Comparison of ENCODE assay signal across 10 cellular contexts in the genomic region with DNA sequence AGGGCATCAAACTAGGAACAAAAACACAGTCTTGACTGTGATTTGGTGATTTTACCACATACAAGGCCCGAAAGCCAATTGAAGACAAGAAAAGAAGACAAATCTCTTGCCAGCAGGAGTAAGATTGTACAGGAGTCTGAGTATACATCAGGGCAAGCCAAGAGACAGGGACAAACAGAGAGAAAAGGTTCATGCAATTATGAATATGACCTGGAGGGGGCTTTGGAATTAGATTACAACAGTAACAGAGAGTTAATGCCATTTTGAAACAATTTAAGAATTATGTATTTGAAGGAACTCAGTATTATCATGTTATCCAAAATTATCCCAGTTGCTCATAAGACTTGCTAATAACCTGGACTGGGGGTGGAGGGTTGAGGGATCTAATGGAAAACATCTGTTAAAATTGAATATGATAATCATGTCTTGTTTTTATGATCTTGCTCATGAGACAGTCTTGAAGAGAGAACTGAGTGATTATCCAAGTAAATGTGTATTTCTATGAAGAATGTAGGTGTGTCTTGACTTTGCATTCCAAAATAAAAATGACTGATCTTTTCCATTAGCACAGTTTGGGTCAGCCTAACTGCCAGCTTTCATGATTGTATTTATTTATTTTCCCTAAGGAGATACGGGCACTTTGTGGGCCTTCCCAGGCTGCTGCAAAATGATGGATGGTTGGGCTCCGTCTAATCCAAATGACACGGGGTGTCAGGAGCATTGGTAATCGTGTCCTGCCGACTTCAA.
DNase-seq lines count a peak whose midpoint lies in the region; ATAC-seq, FAIRE-seq and TF ChIP-seq lines count a peak whose summit lies in the region.
"Had no signal": no experiment of that assay in that cellular context is flagged by ENCODE, and none has a peak within 500 bp of the region (broad histone marks: within the 10 kb centered on the region; RNA-seq: fewer than 3 reads in every experiment).

No MANE protein-coding gene starts in this region.

- TF ChIP-seq CTCF in nephron progenitor cell (IDR thresholded peaks at IDR 0.05): peak; percentile 30

- H3K27ac Mint-ChIP-seq in nephron progenitor cell: peak overlapping the region; percentile 30

- H3K4me1 Mint-ChIP-seq in nephron progenitor cell: peaks cover 15% of the 10 kb centered on the region

- no peak for ATAC-seq in HG02759 (IDR thresholded peaks at IDR 0.05; ENCODE audit: unreplicated experiment)

- DNase-seq in NCI-H1105 treated with DMSO at 0.1 percent for 48 hours (lab: John Stamatoyannopoulos, UW) (peak; percentile 6), NCI-H1105 (lab: John Stamatoyannopoulos, UW) (no peak), Kasumi-1 (lab: John Stamatoyannopoulos, UW) (peak; percentile 57 to 70), astrocyte of the hippocampus (ENCODE audit: low read depth, low spot score) (peak; percentile 15), nephron progenitor cell (no peak), HTR-8/SVneo (ENCODE audit: insufficient read length, low spot score) (no peak), NCI-H446 (lab: John Stamatoyannopoulos, UW) (no peak)
- DNase-seq: NCI-H1417 treated with DMSO at 0.1 percent for 48 hours; stimulated activated naive CD4-positive, alpha-beta T cell had no signal

- no peak for FAIRE-seq in HTR-8/SVneo (lab: Jason Lieb, UNC)

- no peaks in the 10 kb centered on the region for H3K9me3 Mint-ChIP-seq in nephron progenitor cell

- H3K4me3 Mint-ChIP-seq in nephron progenitor cell: no peak overlapping the region

- no peaks in the 10 kb centered on the region for H3K36me3 Mint-ChIP-seq in nephron progenitor cell (ENCODE audit: low read depth)

- H3K27me3 Mint-ChIP-seq in nephron progenitor cell (ENCODE audit: low read depth, poor library complexity): peaks cover 3% of the 10 kb centered on the region

Comparison
In these comparisons a context has a peak if more than half of its experiments do, and no peak if none do; other contexts are left out.
1. DNase-seq: peak in NCI-H1105 treated with DMSO at 0.1 percent for 48 hours (single experiment), Kasumi-1 (2 of 2) and astrocyte of the hippocampus (single experiment); none in NCI-H1105 (single experiment), nephron progenitor cell (single experiment), HTR-8/SVneo (single experiment) and NCI-H446 (0 of 2).